In genomic region chr18:58105908-58106673, GRCh38 we compare ENCODE assay signal across 21 cellular contexts.
DNase-seq lines count a peak whose midpoint lies in the region; ATAC-seq and TF ChIP-seq lines count a peak whose summit lies in the region.
"Had no signal": no experiment of that assay in that cellular context is flagged by ENCODE, and none has a peak within 500 bp of the region (broad histone marks: within the 10 kb centered on the region; RNA-seq: fewer than 3 reads in every experiment).

No MANE protein-coding gene starts in this region.

- no peaks in the 10 kb centered on the region for H3K79me2 ChIP-seq in fibroblast of lung (ENCODE audit: control insufficient read depth, insufficient read depth, low read length)

- TF ChIP-seq POLR2A in IMR-90 (IDR thresholded peaks at IDR 0.05; ENCODE audit: low read depth, low read length) (no peak), tibial nerve (IDR thresholded peaks at IDR 0.05) (no peak)

- dilution Hi-C loops in IMR-90 (cut with HindIII; ENCODE audit: low sequenced_read_pairs, unreplicated experiment), result no loop called here

- H3K9me3 ChIP-seq in IMR-90 (ENCODE audit: control insufficient read depth, insufficient read depth, low read length), result no peaks in the 10 kb centered on the region
- no peaks in the 10 kb centered on the region for H3K9me3 ChIP-seq in fibroblast of lung (ENCODE audit: control insufficient read depth, insufficient read depth, low read depth, low read length)
- H3K9me3 ChIP-seq in tibial nerve, result no peaks in the 10 kb centered on the region
- H3K9me3 ChIP-seq: right atrium auricular region, tibial artery had no signal

- intact Hi-C loops in IMR-90 (cut with micrococcal nuclease), result no loop called here

- H2AK9ac ChIP-seq in IMR-90 (replicated peaks; ENCODE audit: low read depth, low read length, poor library complexity), result no peak overlapping the region

- H3K27me3 ChIP-seq in IMR-90 (ENCODE audit: control insufficient read depth, insufficient read depth, low read length) (no peaks in the 10 kb centered on the region; the same call in 1 of the 2 replicates), fibroblast of lung (ENCODE audit: control insufficient read depth, insufficient read depth, low read length) (no peaks in the 10 kb centered on the region), tibial nerve (no peaks in the 10 kb centered on the region)
- H3K27me3 ChIP-seq: right atrium auricular region, tibial artery had no signal

- H3K4me2 ChIP-seq in IMR-90 (ENCODE audit: low read depth, low read length), result peak overlapping the region; percentile 46
- peak overlapping the region; percentile 26 for H3K4me2 ChIP-seq in fibroblast of lung (ENCODE audit: extremely low read depth, insufficient read depth, low read length)

- H2AFZ ChIP-seq in IMR-90 (replicated peaks; ENCODE audit: low read length, poor library complexity) (no peak overlapping the region), fibroblast of lung (ENCODE audit: low read length) (no peak overlapping the region)

- CTCF ChIA-PET in IMR-90 (lab: Yijun Ruan, JAX), result interaction anchor here (1.0 kb wide), 1 partner anchor 147 kb away, joined by 3 read pairs; no protein-coding TSS in a partner anchor

- TF ChIP-seq CTCF in IMR-90 (conservative IDR thresholded peaks at IDR 0.05; ENCODE audit: low read depth, low read length) (no peak), fibroblast of lung (conservative IDR thresholded peaks at IDR 0.05 in 1 of 2, IDR thresholded peaks at IDR 0.05 in 1 of 2; ENCODE audit: low read depth in 1 of 2, low read length in 2 of 2) (no peak), tibial nerve (IDR thresholded peaks at IDR 0.05) (no peak)

- BruUV-seq in IMR-90 (replicated peaks; lab: Mats Ljungman, UMichigan), result no TSS peak

- no peak overlapping the region; the same call in 1 of the 2 replicates for H3K14ac ChIP-seq in IMR-90 (replicated peaks; ENCODE audit: low read depth, low read length)

- ATAC-seq in IMR-90 (ENCODE audit: low read depth) (peak; percentile 62), GM19324 (IDR thresholded peaks at IDR 0.05; ENCODE audit: low FRiP score, unreplicated experiment) (no peak)
- ATAC-seq: esophagus mucosa; left lobe of liver; Right ventricle myocardium inferior; stimulated activated effector memory CD8-positive, alpha-beta T cell treated with anti-CD3 and anti-CD28 coated beads, Interleukin-12 subunit alpha, Interleukin-12 subunit beta, amount 100 ng/mL, for 72 hours had no signal

- H3K9ac ChIP-seq in IMR-90 (ENCODE audit: low read depth, low read length) (no peak overlapping the region), fibroblast of lung (ENCODE audit: insufficient read depth, low read length) (no peak overlapping the region)

- H2BK15ac ChIP-seq in IMR-90 (ENCODE audit: low read depth, low read length), result no peak overlapping the region

- H4K91ac ChIP-seq in IMR-90 (ENCODE audit: insufficient read depth, low read depth, low read length), result no peak overlapping the region

- H3K36me3 ChIP-seq in IMR-90 (ENCODE audit: control insufficient read depth, insufficient read depth, low read length) (no peaks in the 10 kb centered on the region), fibroblast of lung (ENCODE audit: control insufficient read depth, insufficient read depth, low read length) (no peaks in the 10 kb centered on the region), tibial nerve (no peaks in the 10 kb centered on the region)
- H3K36me3 ChIP-seq: right atrium auricular region, tibial artery had no signal

- no peak overlapping the region for H4K8ac ChIP-seq in IMR-90 (ENCODE audit: low read depth in 2 of 2, low read length in 2 of 2)

- H3K4me1 ChIP-seq in IMR-90 (ENCODE audit: control insufficient read depth, insufficient read depth, low read length) (peaks cover 12% of the 10 kb centered on the region), fibroblast of lung (ENCODE audit: control insufficient read depth, extremely low read depth, insufficient read depth, low read length) (peaks cover 5% of the 10 kb centered on the region), tibial nerve (peaks cover 0 to 39% (median 13%) of the 10 kb centered on the region in 4 donors)
- H3K4me1 ChIP-seq: tibial artery had no signal

- H3K27ac ChIP-seq in IMR-90 (ENCODE audit: insufficient read depth, low read length) (peak overlapping the region; percentile 64; the same call in 1 of the 2 replicates), fibroblast of lung (ENCODE audit: insufficient read depth, low read length) (no peak overlapping the region), tibial nerve (peak overlapping the region; percentile 8 to 83 (median 49))
- H3K27ac ChIP-seq: tibial artery had no signal

- H2BK5ac ChIP-seq in IMR-90 (ENCODE audit: low read depth, low read length, poor library complexity, severe bottlenecking), result no peak overlapping the region

- peaks cover 7% of the 10 kb centered on the region; the same call in 1 of the 2 replicates for H3K9me1 ChIP-seq in IMR-90 (ENCODE audit: insufficient read depth, low read length)

- peak overlapping the region; percentile 45; the same call in 1 of the 2 replicates for H2AK5ac ChIP-seq in IMR-90 (ENCODE audit: low read depth, low read length)

- no peak overlapping the region for H3K4ac ChIP-seq in IMR-90 (ENCODE audit: low read depth, low read length)

- no peak overlapping the region for H2BK20ac ChIP-seq in IMR-90 (ENCODE audit: low read depth, low read length)

- H2BK120ac ChIP-seq in IMR-90 (ENCODE audit: low read depth, low read length), result no peak overlapping the region

- 80% methylated on average over 1 of the region's 6 CpGs; no CpG with 5 or more reads in 1 of the 2 experiments for WGBS in IMR-90 (ENCODE audit: extremely low coverage in 2 of 2, insufficient read length in 1 of 2), 2 experiments
- 51 to 59% methylated on average over 6 of the region's 6 CpGs for WGBS in tibial nerve, 2 donors

- TF ChIP-seq EP300 in tibial nerve (IDR thresholded peaks at IDR 0.05), result no peak

- H4K5ac ChIP-seq in IMR-90 (ENCODE audit: low read depth, low read length), result no peak overlapping the region; the same call in 1 of the 2 replicates

- no peak overlapping the region for H3K4me3 ChIP-seq in IMR-90 (ENCODE audit: insufficient read depth, low read depth, low read length)
- H3K4me3 ChIP-seq in fibroblast of lung (replicated peaks in 1 of 4; ENCODE audit: control extremely low read depth in 1 of 4, insufficient read depth in 1 of 4, low read depth in 3 of 4, low read length in 4 of 4), result no peak overlapping the region
- no peak overlapping the region for H3K4me3 ChIP-seq in tibial nerve
- H3K4me3 ChIP-seq: GM12878, right atrium auricular region, tibial artery had no signal

- H3K56ac ChIP-seq in IMR-90 (ENCODE audit: extremely low read depth, insufficient read depth, low read length), result no peak overlapping the region

- no peak overlapping the region for H3K23ac ChIP-seq in IMR-90 (ENCODE audit: low read depth, low read length)

- peak; percentile 26 for DNase-seq in IMR-90
- peak; percentile 19 for DNase-seq in RPMI7951 (ENCODE audit: low read depth)
- peak in 1 of 2 donors; percentile 6 for DNase-seq in fibroblast of lung (ENCODE audit: low read depth in 2 of 2)
- DNase-seq in tibial nerve (ENCODE audit: low spot score in 2 of 2), result no peak
- DNase-seq in DMS153 treated with DMSO at 0.1 percent for 48 hours (lab: John Stamatoyannopoulos, UW; ENCODE audit: unreplicated experiment), result no peak
- DNase-seq in DMS153 (lab: John Stamatoyannopoulos, UW), result no peak
- DNase-seq: activated CD4-positive, alpha-beta T cell treated with anti-CD3 and anti-CD28 coated beads, Interleukin-2, amount 50 U/mL, for 4 hours; activated gamma-delta T cell treated with Interleukin-2 at 50 U/mL for 16 hours; amniotic stem cell; central memory CD4-positive, alpha-beta T cell; effector CD4-positive, alpha-beta T cell; GF-D8; NCI-H1417 treated with DMSO at 0.1 percent for 48 hours; tibial artery had no signal

- H3K79me1 ChIP-seq in IMR-90 (ENCODE audit: low read depth in 1 of 2, low read length in 2 of 2), result no peaks in the 10 kb centered on the region

- POLR2A ChIA-PET in IMR-90 (lab: Charles Lee; ENCODE audit: unreplicated experiment), result no interaction called here

- no peak overlapping the region; the same call in 1 of the 2 replicates for H3K18ac ChIP-seq in IMR-90 (ENCODE audit: low read depth, low read length)

- 0 out of 2 replicates have a peak, but pooled peaks cover 4% of the 10 kb centered on the region for H4K20me1 ChIP-seq in IMR-90 (ENCODE audit: insufficient read depth, low read length)
- H4K20me1 ChIP-seq in fibroblast of lung (ENCODE audit: control insufficient read depth, extremely low read depth, insufficient read depth, low read length), result no peaks in the 10 kb centered on the region

- TF ChIP-seq RAD21 in IMR-90 (IDR thresholded peaks at IDR 0.05; ENCODE audit: low read length), result no peak

- in situ Hi-C loops in IMR-90 (cut with MboI; ENCODE audit: low sequenced_read_pairs), result loop anchor here (25.0 kb wide), 1 partner anchor 469 kb away; no protein-coding TSS in a partner anchor

TF ChIP-seq in IMR-90, 13 proteins besides CTCF, POLR2A, EP300 and RAD21 (continues in another document):
- TF ChIP-seq NFE2L2 (IDR thresholded peaks at IDR 0.05; ENCODE audit: low read depth, low read length) (no peak), FOS (IDR thresholded peaks at IDR 0.05; ENCODE audit: low read depth, low read length) (no peak), MXI1 (IDR thresholded peaks at IDR 0.05; ENCODE audit: borderline replicate concordance, low read depth, low read length) (no peak), BHLHE40 (IDR thresholded peaks at IDR 0.05; ENCODE audit: low read depth, low read length) (no peak), MAFK (IDR thresholded peaks at IDR 0.05; ENCODE audit: low read depth, low read length) (no peak), MAZ (IDR thresholded peaks at IDR 0.05; ENCODE audit: borderline replicate concordance, low read depth, low read length) (no peak), SMC3 (IDR thresholded peaks at IDR 0.05; ENCODE audit: low read depth, low read length) (no peak), CHD1 (IDR thresholded peaks at IDR 0.05; ENCODE audit: low read depth, low read length) (no peak), RFX5 (IDR thresholded peaks at IDR 0.05; ENCODE audit: low read depth, low read length) (no peak), CEBPB (IDR thresholded peaks at IDR 0.05; ENCODE audit: low read depth, low read length) (no peak), RCOR1 (IDR thresholded peaks at IDR 0.05; ENCODE audit: insufficient replicate concordance, low read length) (no peak)
- TF ChIP-seq, protein P1, sequence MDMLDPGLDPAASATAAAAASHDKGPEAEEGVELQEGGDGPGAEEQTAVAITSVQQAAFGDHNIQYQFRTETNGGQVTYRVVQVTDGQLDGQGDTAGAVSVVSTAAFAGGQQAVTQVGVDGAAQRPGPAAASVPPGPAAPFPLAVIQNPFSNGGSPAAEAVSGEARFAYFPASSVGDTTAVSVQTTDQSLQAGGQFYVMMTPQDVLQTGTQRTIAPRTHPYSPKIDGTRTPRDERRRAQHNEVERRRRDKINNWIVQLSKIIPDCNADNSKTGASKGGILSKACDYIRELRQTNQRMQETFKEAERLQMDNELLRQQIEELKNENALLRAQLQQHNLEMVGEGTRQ (IDR thresholded peaks at IDR 0.05; ENCODE audit: low read depth, low read length), result no peak

Comparison
In these comparisons a context has a peak if more than half of its experiments do, and no peak if none do; other contexts are left out.
1. DNase-seq: peak in IMR-90 (single experiment) and RPMI7951 (single experiment); none in tibial nerve (0 of 2), DMS153 treated with DMSO at 0.1 percent for 48 hours (single experiment) and DMS153 (single experiment).